9 cellular contexts compared by ENCODE assay signal in the genomic region with DNA sequence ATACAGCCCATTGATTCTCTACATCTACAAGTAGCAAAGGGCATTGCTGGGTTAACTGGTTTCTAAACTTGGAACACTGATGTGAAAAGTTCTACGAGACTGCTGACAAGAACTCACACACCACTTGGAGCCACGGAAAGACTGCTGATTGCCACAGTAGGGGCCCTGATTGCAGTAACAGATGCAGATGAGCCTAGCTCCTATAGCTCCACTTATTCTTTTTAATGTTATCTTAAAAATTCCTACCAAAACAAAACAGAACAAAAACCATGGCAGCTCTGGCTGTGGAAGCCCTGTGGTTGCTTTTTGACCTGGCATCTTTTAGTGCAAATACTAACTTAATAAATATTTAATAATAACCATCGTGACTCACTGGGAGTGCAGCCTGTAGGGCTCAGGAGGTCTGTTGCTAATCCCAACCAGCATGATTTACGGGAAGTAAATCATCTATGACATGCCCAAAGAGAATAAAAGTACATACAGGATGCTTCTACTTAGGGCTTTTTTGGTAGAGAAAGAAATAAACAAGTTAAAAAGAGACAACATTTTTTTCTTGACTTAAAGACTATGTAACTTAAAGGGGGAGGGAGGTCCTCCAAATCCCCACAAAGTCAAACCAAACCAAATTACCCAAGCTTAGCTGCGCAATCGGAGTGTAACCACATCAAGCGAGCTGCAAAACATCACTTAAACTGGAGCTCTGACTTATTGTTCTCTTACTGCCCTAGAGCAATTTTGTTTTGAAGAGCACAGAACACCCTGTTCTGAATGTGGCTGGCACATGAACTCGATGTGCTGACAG.
DNase-seq lines count a peak whose midpoint lies in the region; FAIRE-seq and TF ChIP-seq lines count a peak whose summit lies in the region.
"Had no signal": no experiment of that assay in that cellular context is flagged by ENCODE, and none has a peak within 500 bp of the region (broad histone marks: within the 10 kb centered on the region; RNA-seq: fewer than 3 reads in every experiment).

No MANE protein-coding gene starts in this region.

- peak overlapping the region; percentile 96 for H3K27ac Mint-ChIP-seq in MCF 10A (ENCODE audit: low read depth, unreplicated experiment)

- dilution Hi-C loops in keratinocyte (cut with MboI; ENCODE audit: extremely low pct_ligation_motif_present, low sequenced_read_pairs), result no loop called here

- TSS peak; percentile 32 for BruUV-seq in MCF 10A (replicated peaks; lab: Mats Ljungman, UMichigan)

- CTCF ChIA-PET in MCF 10A (lab: Yijun Ruan, JAX), result interaction anchor here (0.7 to 2.6 kb wide), 9 partner anchors 15 to 136 kb away, joined by 3 to 7 read pairs (median 5); a partner anchor contains a TSS

- peaks cover 15% of the 10 kb centered on the region for H3K79me2 ChIP-seq in keratinocyte (ENCODE audit: control insufficient read depth, insufficient read depth, low read length)

- H3K9me3 ChIP-seq in keratinocyte (ENCODE audit: control insufficient read depth, low read depth, low read length), result no peaks in the 10 kb centered on the region

- peaks cover 0 to 3% of the 10 kb centered on the region in 2 experiments for H3K36me3 ChIP-seq in keratinocyte (ENCODE audit: control insufficient read depth in 2 of 2, extremely low read depth in 1 of 2, insufficient read depth in 2 of 2, low read length in 2 of 2)

- H3K27me3 ChIP-seq in keratinocyte (ENCODE audit: control insufficient read depth, extremely low read depth, insufficient read depth, low read length), result no peaks in the 10 kb centered on the region

- no peaks in the 10 kb centered on the region for H4K20me1 ChIP-seq in keratinocyte (ENCODE audit: control insufficient read depth, extremely low read depth, insufficient read depth, low read length)

- FAIRE-seq in keratinocyte (lab: Jason Lieb, UNC), result peak; percentile 64
- FAIRE-seq: A204.1 had no signal

- H3K9me1 ChIP-seq in keratinocyte (ENCODE audit: control insufficient read depth, extremely low read depth, insufficient read depth, low read length), result no peaks in the 10 kb centered on the region

- H3K4me3 Mint-ChIP-seq in MCF 10A (ENCODE audit: unreplicated experiment), result peak overlapping the region; percentile 58

- peaks cover 100% of the 10 kb centered on the region for H3K36me3 Mint-ChIP-seq in MCF 10A (ENCODE audit: insufficient read depth, unreplicated experiment)

- TF ChIP-seq CTCF in MCF 10A (IDR thresholded peaks at IDR 0.05; ENCODE audit: unreplicated experiment), result no peak
- no peak for TF ChIP-seq CTCF in keratinocyte (optimal IDR thresholded peaks at IDR 0.05 in 1 of 3, IDR thresholded peaks at IDR 0.05 in 1 of 3, conservative IDR thresholded peaks at IDR 0.05 in 1 of 3; ENCODE audit: extremely low read depth in 1 of 3, insufficient read depth in 2 of 3, low read length in 3 of 3)

- peaks cover 63% of the 10 kb centered on the region for H3K4me1 Mint-ChIP-seq in MCF 10A (ENCODE audit: insufficient read depth, unreplicated experiment)

- intact Hi-C loops in MCF 10A (cut with micrococcal nuclease), result loop anchor here (2.0 to 5.0 kb wide), 2 partner anchors 17 to 86 kb away; a partner anchor contains a TSS

- peak overlapping the region; percentile 88 for H3K9ac ChIP-seq in keratinocyte (ENCODE audit: control insufficient read depth, extremely low read depth, insufficient read depth, low read length)

- POLR2A ChIA-PET in MCF 10A (lab: Yijun Ruan, JAX), result interaction anchor here (0.5 to 15.0 kb wide), 27 partner anchors 9 to 945 kb away, joined by 3 to 294 read pairs (median 6); a partner anchor contains a TSS

- H3K4me1 ChIP-seq in keratinocyte (ENCODE audit: control insufficient read depth, extremely low read depth, insufficient read depth, low read length), result peaks cover 64% of the 10 kb centered on the region

- peak overlapping the region; percentile 21 for H2AFZ ChIP-seq in keratinocyte (ENCODE audit: control insufficient read depth, low read length)

- no peaks in the 10 kb centered on the region for H3K27me3 Mint-ChIP-seq in MCF 10A (ENCODE audit: insufficient read depth, unreplicated experiment)

- no peaks in the 10 kb centered on the region for H3K9me3 Mint-ChIP-seq in MCF 10A (ENCODE audit: unreplicated experiment)

- H3K27ac ChIP-seq in keratinocyte (ENCODE audit: control insufficient read depth, insufficient read depth, low read length), result peak overlapping the region; percentile 99

- H3K4me3 ChIP-seq in keratinocyte (ENCODE audit: control insufficient read depth in 2 of 3, extremely low read depth in 1 of 3, insufficient read depth in 2 of 3, low read depth in 1 of 3, low read length in 3 of 3), result peak overlapping the region in 2 of 3 experiments; percentile 66 to 67

- peak overlapping the region; percentile 99 for H3K4me2 ChIP-seq in keratinocyte (ENCODE audit: control insufficient read depth, extremely low read depth, insufficient read depth, low read depth, low read length)

- DNase-seq in DMS 273 (lab: John Stamatoyannopoulos, UW; ENCODE audit: unreplicated experiment) (peak; percentile 20), DMS 273 treated with DMSO at 0.1 percent for 48 hours (lab: John Stamatoyannopoulos, UW) (no peak), SW480 (ENCODE audit: low spot score) (peak; percentile 41), MCF 10A (ENCODE audit: unreplicated experiment) (peak; percentile 92), keratinocyte (ENCODE audit: low read depth, low spot score) (no peak), DMS53 treated with DMSO at 0.1 percent for 48 hours (lab: John Stamatoyannopoulos, UW; ENCODE audit: unreplicated experiment) (no peak), RKO (ENCODE audit: low spot score) (no peak)
- DNase-seq in stimulated activated CD4-positive, alpha-beta T cell treated with anti-CD3 and anti-CD28 coated beads, Interleukin-15, amount 100 ng/mL, for 24 hours, result peak; percentile 40

Comparison
In these comparisons a context has a peak if more than half of its experiments do, and no peak if none do; other contexts are left out.
1. DNase-seq: peak in DMS 273 (single experiment), SW480 (single experiment), MCF 10A (single experiment) and stimulated activated CD4-positive, alpha-beta T cell treated with anti-CD3 and anti-CD28 coated beads, Interleukin-15, amount 100 ng/mL, for 24 hours (single experiment); none in DMS 273 treated with DMSO at 0.1 percent for 48 hours (single experiment), keratinocyte (single experiment), DMS53 treated with DMSO at 0.1 percent for 48 hours (single experiment) and RKO (single experiment).